20 cellular contexts compared by ENCODE assay signal in the genomic region with DNA sequence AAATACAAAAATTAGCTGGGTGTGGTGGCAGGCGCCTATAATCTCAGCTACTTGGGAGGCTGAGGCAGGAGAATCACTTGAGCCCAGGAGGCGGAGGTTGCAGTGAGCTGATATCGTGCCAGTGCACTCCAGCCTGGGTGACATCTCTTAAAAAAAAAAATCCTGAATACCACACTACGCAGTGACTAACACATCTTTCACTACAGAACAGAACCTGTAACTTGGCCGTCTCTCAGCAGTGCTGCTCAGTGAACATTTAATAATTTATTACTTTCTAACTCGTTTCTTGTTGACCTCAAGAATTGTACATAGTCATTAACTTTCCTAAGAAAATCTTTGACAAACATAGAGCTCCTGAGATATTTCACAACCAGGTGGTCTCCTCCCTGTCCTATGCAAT. TPM values are rescaled to one million over a fixed set of nuclear protein-coding genes. Genes with fewer than 3 reads are reported as not detected.
"Had no signal": no experiment of that assay in that cellular context is flagged by ENCODE, and none has a peak within 500 bp of the region (broad histone marks: within the 10 kb centered on the region; RNA-seq: fewer than 3 reads in every experiment).

No MANE protein-coding gene starts in this region.

- H3K36me3 ChIP-seq: esophagus squamous epithelium, heart left ventricle, neural progenitor cell, pancreas, sigmoid colon, thyroid gland, uterus had no signal

- H3K4me3 Mint-ChIP-seq: activated CD4-positive, alpha-beta memory T cell treated with anti-CD3 and anti-CD28 coated beads, Interleukin-2, amount 10 ng/mL, durations not matched to agents 7 days and 5 days; activated T-cell treated with anti-CD3 and anti-CD28 coated beads, Interleukin-2, amount 50 U/mL, for 24 hours; neural progenitor cell; stimulated activated memory B cell treated with anti-CD40 and anti-IgM and Interleukin-4, amounts not matched to agents 10 μg/mL and 1 μg/mL and 100 μg/mL, for 72 hours had no signal

- ATAC-seq: heart left ventricle; pancreas; stimulated activated memory B cell treated with anti-CD40 and anti-IgM and Interleukin-4, amounts not matched to agents 10 μg/mL and 1 μg/mL and 100 μg/mL, for 72 hours had no signal

- H3K4me2 ChIP-seq: neural progenitor cell had no signal

- H3K36me3 Mint-ChIP-seq: stimulated activated memory B cell treated with anti-CD40 and anti-IgM and Interleukin-4, amounts not matched to agents 10 μg/mL and 1 μg/mL and 100 μg/mL, for 72 hours had no signal

- H3K9me3 ChIP-seq: esophagus squamous epithelium, pancreas, sigmoid colon, thyroid gland, uterus had no signal

- H3K9ac ChIP-seq: neural progenitor cell had no signal

- DNase-seq: activated CD4-positive, alpha-beta memory T cell treated with anti-CD3 and anti-CD28 coated beads, Interleukin-2, amount 10 ng/mL, durations not matched to agents 7 days and 5 days; activated CD4-positive, alpha-beta T cell treated with anti-CD3 and anti-CD28 coated beads for 4 hours; activated effector memory CD4-positive, alpha-beta T cell treated with Interleukin-2 at 50 U/mL for 16 hours; activated naive CD4-positive, alpha-beta T cell treated with anti-CD3 and anti-CD28 coated beads, Interleukin-2, amount 50 U/mL, for 16 hours; activated T-cell treated with anti-CD3 and anti-CD28 coated beads, Interleukin-2, amount 50 U/mL, for 24 hours; central memory CD4-positive, alpha-beta T cell; effector CD4-positive, alpha-beta T cell; esophagus squamous epithelium; heart left ventricle; midbrain; pancreas; sigmoid colon; thyroid gland; uterus had no signal

- H3K9me3 Mint-ChIP-seq: stimulated activated memory B cell treated with anti-CD40 and anti-IgM and Interleukin-4, amounts not matched to agents 10 μg/mL and 1 μg/mL and 100 μg/mL, for 72 hours had no signal

- H3K4me3 ChIP-seq: coronary artery, heart left ventricle, lung, neural progenitor cell, pancreas, sigmoid colon, thyroid gland, uterus had no signal

- H3K4me1 ChIP-seq: pancreas had no signal

- H3K27ac Mint-ChIP-seq: activated CD4-positive, alpha-beta memory T cell treated with anti-CD3 and anti-CD28 coated beads, Interleukin-2, amount 10 ng/mL, durations not matched to agents 7 days and 5 days; activated T-cell treated with anti-CD3 and anti-CD28 coated beads, Interleukin-2, amount 50 U/mL, for 24 hours; neural progenitor cell; stimulated activated memory B cell treated with anti-CD40 and anti-IgM and Interleukin-4, amounts not matched to agents 10 μg/mL and 1 μg/mL and 100 μg/mL, for 72 hours had no signal

RNA-seq across cellular contexts. Expression of a gene that starts 3.8 kb away (rescaled TPM):
- total RNA-seq: activated CD4-positive, alpha-beta memory T cell treated with anti-CD3 and anti-CD28 coated beads, Interleukin-2, amount 10 ng/mL, durations not matched to agents 7 days and 5 days; endothelial cell of umbilical vein; T-helper 1 cell treated with Interleukin-12 subunit alpha and Interleukin-12 subunit beta and Interleukin-4 antibody, amounts not matched to agents 30 ng/mL and 1 ng/mL, for 36 hours had no signal
